ENCODE assay signal across 1 cellular context in genomic region chrX:150547511-150548115, GRCh38.
A peak's percentile ranks its signal among the peaks of the same experiment; 100 is the strongest.
TF ChIP-seq lines count a peak whose summit lies in the region.

No MANE protein-coding gene starts in this region.

TF ChIP-seq in HepG2, 621 proteins besides CTCF, POLR2A, EP300 and RAD21 (continued from another document and continues in another):
- no peak for TF ChIP-seq TERF1 (CRISPR knock-in tag; IDR thresholded peaks at IDR 0.05)
- no peak for TF ChIP-seq ZSCAN30 (CRISPR knock-in tag; IDR thresholded peaks at IDR 0.05)
- no peak for TF ChIP-seq ELK4 (CRISPR knock-in tag; IDR thresholded peaks at IDR 0.05; ENCODE audit: borderline replicate concordance)
- TF ChIP-seq LRRFIP1 (CRISPR knock-in tag; conservative IDR thresholded peaks at IDR 0.05): no peak
- TF ChIP-seq EZH2 (conservative IDR thresholded peaks at IDR 0.05; ENCODE audit: low read depth, low read length): no peak
- no peak for TF ChIP-seq SKIL (CRISPR knock-in tag; IDR thresholded peaks at IDR 0.05; ENCODE audit: borderline replicate concordance)
- no peak for TF ChIP-seq ZNF614 (CRISPR knock-in tag; IDR thresholded peaks at IDR 0.05; ENCODE audit: borderline replicate concordance)
- no peak for TF ChIP-seq ZNF30 (CRISPR knock-in tag; IDR thresholded peaks at IDR 0.05)
- TF ChIP-seq JUN (CRISPR knock-in tag; IDR thresholded peaks at IDR 0.05): no peak
- TF ChIP-seq ZNF142 (CRISPR knock-in tag; IDR thresholded peaks at IDR 0.05): peak; percentile 21; the same call in 1 of the 2 replicates
- no peak for TF ChIP-seq DNMT3B (CRISPR knock-in tag; conservative IDR thresholded peaks at IDR 0.05)
- no peak for TF ChIP-seq CREB1 (IDR thresholded peaks at IDR 0.05)
- no peak for TF ChIP-seq CREB1 (CRISPR knock-in tag; IDR thresholded peaks at IDR 0.05)
- TF ChIP-seq RBM22 (optimal IDR thresholded peaks at IDR 0.05; ENCODE audit: low read length): no peak
- no peak for TF ChIP-seq HBP1 (CRISPR knock-in tag; IDR thresholded peaks at IDR 0.05; ENCODE audit: low read depth)
- TF ChIP-seq SIN3B (IDR thresholded peaks at IDR 0.05; ENCODE audit: low read length): no peak
- no peak; the same call in 1 of the 2 replicates for TF ChIP-seq RXRA (CRISPR knock-in tag; IDR thresholded peaks at IDR 0.05)
- TF ChIP-seq ZGPAT (CRISPR knock-in tag; IDR thresholded peaks at IDR 0.05): peak; percentile 44; the same call in 1 of the 2 replicates
- TF ChIP-seq HCFC1 (IDR thresholded peaks at IDR 0.05; ENCODE audit: low read depth, low read length): no peak
- no peak for TF ChIP-seq ZFP37 (CRISPR knock-in tag; IDR thresholded peaks at IDR 0.05; ENCODE audit: borderline replicate concordance)
- TF ChIP-seq ARID5B (CRISPR knock-in tag; IDR thresholded peaks at IDR 0.05): no peak
- TF ChIP-seq HNRNPUL1 (IDR thresholded peaks at IDR 0.05; ENCODE audit: low read depth, low read length): no peak
- TF ChIP-seq ZNF33A (CRISPR knock-in tag; IDR thresholded peaks at IDR 0.05; ENCODE audit: borderline replicate concordance): no peak
- no peak for TF ChIP-seq GMEB1 (CRISPR knock-in tag; IDR thresholded peaks at IDR 0.05; ENCODE audit: borderline replicate concordance)
- TF ChIP-seq PBX3 (CRISPR knock-in tag; IDR thresholded peaks at IDR 0.05; ENCODE audit: borderline replicate concordance): no peak
- no peak for TF ChIP-seq RFXAP (CRISPR knock-in tag; IDR thresholded peaks at IDR 0.05; ENCODE audit: borderline replicate concordance)
- TF ChIP-seq ZBTB1 (CRISPR knock-in tag; IDR thresholded peaks at IDR 0.05; ENCODE audit: borderline replicate concordance): no peak
- no peak for TF ChIP-seq FOXM1 (CRISPR knock-in tag; IDR thresholded peaks at IDR 0.05)
- no peak for TF ChIP-seq FOXJ3 (CRISPR knock-in tag; IDR thresholded peaks at IDR 0.05; ENCODE audit: borderline replicate concordance)
- no peak for TF ChIP-seq KLF13 (CRISPR knock-in tag; IDR thresholded peaks at IDR 0.05)
- TF ChIP-seq ZNF33B (CRISPR knock-in tag; IDR thresholded peaks at IDR 0.05): no peak
- TF ChIP-seq EED (CRISPR knock-in tag; IDR thresholded peaks at IDR 0.05): 0 out of 2 replicates have a peak, but pooled peaks have one; percentile 17
